In genomic region chr1:18682375-18682774, GRCh38 we compare ENCODE assay signal across 2 cellular contexts.
TF ChIP-seq lines count a peak whose summit lies in the region.

No MANE protein-coding gene starts in this region.

TF ChIP-seq in HCT116, 20 proteins besides CTCF, POLR2A, EP300 and RAD21 (continued from another document):
- TF ChIP-seq SP1 (IDR thresholded peaks at IDR 0.05; ENCODE audit: low read depth) = no peak
- no peak for TF ChIP-seq ELF1 (IDR thresholded peaks at IDR 0.05; ENCODE audit: borderline replicate concordance, low read depth)
- no peak for TF ChIP-seq MAX (IDR thresholded peaks at IDR 0.05)

TF ChIP-seq in HEK293T, 16 proteins besides CTCF, POLR2A, EP300 and RAD21 (continued from another document):
- no peak for TF ChIP-seq PKNOX1 (IDR thresholded peaks at IDR 0.05)
- no peak for TF ChIP-seq FOXM1 (IDR thresholded peaks at IDR 0.05; ENCODE audit: borderline replicate concordance)
- TF ChIP-seq ZNF384 (IDR thresholded peaks at IDR 0.05) = no peak
- TF ChIP-seq FOXA1 (IDR thresholded peaks at IDR 0.05) = no peak
